ENCODE assay signal across 26 cellular contexts in the genomic region with DNA sequence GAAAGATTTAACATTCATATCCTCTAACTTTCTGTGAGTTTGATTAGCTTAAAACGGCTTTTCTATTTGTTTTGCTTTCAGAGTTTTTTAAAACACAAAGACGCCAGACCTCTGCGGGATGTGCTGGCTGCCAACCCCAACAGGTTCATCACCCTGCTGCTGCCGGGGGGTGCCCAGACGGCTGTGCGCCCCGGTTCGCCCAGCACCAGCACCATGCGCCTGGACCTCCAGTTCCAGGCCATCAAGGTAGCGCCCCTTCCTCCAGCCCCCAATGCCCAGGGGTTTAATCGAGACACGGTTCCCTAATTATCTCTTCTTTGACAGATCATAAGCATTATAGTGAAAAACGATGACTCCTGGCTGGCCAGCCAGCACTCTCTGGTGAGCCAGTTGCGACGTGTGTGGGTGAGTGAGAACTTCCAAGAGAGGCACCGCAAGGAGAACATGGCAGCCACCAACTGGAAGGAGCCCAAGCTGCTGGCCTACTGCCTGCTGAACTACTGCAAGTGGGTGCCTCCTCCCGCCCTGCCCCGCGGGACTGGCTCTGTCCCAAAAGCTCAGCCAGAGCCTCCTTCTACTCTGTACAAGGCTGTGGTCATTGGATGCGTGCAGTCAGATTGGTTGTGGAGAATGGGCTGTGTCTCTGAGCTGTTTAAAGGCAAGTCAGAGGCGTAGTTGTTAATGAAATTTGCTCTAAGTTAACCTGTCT.
DNase-seq lines count a peak whose midpoint lies in the region; ATAC-seq, FAIRE-seq and TF ChIP-seq lines count a peak whose summit lies in the region.
"Had no signal": no experiment of that assay in that cellular context is flagged by ENCODE, and none has a peak within 500 bp of the region (broad histone marks: within the 10 kb centered on the region; RNA-seq: fewer than 3 reads in every experiment).

No MANE protein-coding gene starts in this region.

- ATAC-seq in heart right ventricle = peak; percentile 59 to 94 (median 80)
- ATAC-seq in HG02938 (IDR thresholded peaks at IDR 0.05; ENCODE audit: unreplicated experiment) = no peak
- ATAC-seq: GM12878, left lung had no signal

- H3K4me3 ChIP-seq in dorsolateral prefrontal cortex = no peak overlapping the region
- no peak overlapping the region for H3K4me3 ChIP-seq in heart right ventricle
- H3K4me3 ChIP-seq: adrenal gland; BLaER1 treated with 17β-estradiol and CSF1 and Interleukin-3, amounts not matched to agents 10 nM and 100 nM; coronary artery; GM12878; left lung had no signal

- H3K4me1 ChIP-seq in heart right ventricle = peaks cover 0 to 25% (median 0%) of the 10 kb centered on the region in 9 donors
- H3K4me1 ChIP-seq: adrenal gland; BLaER1 treated with 17β-estradiol and CSF1 and Interleukin-3, amounts not matched to agents 10 nM and 100 nM; left lung had no signal

- no peaks in the 10 kb centered on the region for H3K9me3 ChIP-seq in heart right ventricle
- H3K9me3 ChIP-seq: adrenal gland; BLaER1 treated with 17β-estradiol and CSF1 and Interleukin-3, amounts not matched to agents 10 nM and 100 nM; left lung had no signal

- H3K36me3 ChIP-seq in heart right ventricle = peaks cover 0 to 100% (median 60%) of the 10 kb centered on the region in 9 donors

- peak; percentile 64 for DNase-seq in Ammon's horn (ENCODE audit: low spot score)
- DNase-seq in dorsolateral prefrontal cortex = peak; percentile 45 to 93 (median 82)
- peak; percentile 60 to 75 for DNase-seq in heart right ventricle
- DNase-seq in nucleus accumbens (lab: John Stamatoyannopoulos, UW) = peak in 36 of 56 donors; percentile 0 to 65 (median 26)
- DNase-seq in NCI-H146 (lab: John Stamatoyannopoulos, UW) = no peak
- no peak for DNase-seq in NOMO-1 (lab: John Stamatoyannopoulos, UW; ENCODE audit: unreplicated experiment in 2 of 2)
- no peak for DNase-seq in H54 (ENCODE audit: insufficient read length, low spot score)
- DNase-seq: activated CD4-positive, alpha-beta T cell treated with anti-CD3 and anti-CD28 coated beads, Interleukin-2, amount 10 ng/mL, durations not matched to agents 24 days and 14 days; activated naive CD4-positive, alpha-beta T cell; activated T-cell treated with anti-CD3 and anti-CD28 coated beads, Interleukin-2, amount 50 U/mL, for 48 hours; DND-41; H9; immature natural killer cell; left lung; NCI-H1048; NCI-H2029; NCI-H2227 treated with DMSO at 0.1 percent for 48 hours; NCI-H748 treated with DMSO at 0.1 percent for 48 hours; small intestine; stimulated activated CD4-positive, alpha-beta T cell treated with anti-CD3 and anti-CD28 coated beads, Interleukin-2, amount 100 ng/mL, for 24 hours; WERI-Rb-1 had no signal

- TF ChIP-seq CTCF in dorsolateral prefrontal cortex (IDR thresholded peaks at IDR 0.05 in 54 of 56, conservative IDR thresholded peaks at IDR 0.05 in 2 of 56; ENCODE audit: low read depth in 1 of 56, partially characterized antibody in 56 of 56) = no peak
- no peak for TF ChIP-seq CTCF in heart right ventricle (IDR thresholded peaks at IDR 0.05)

- peak overlapping the region in 10 of 59 donors; percentile 9 to 60 (median 43) for H3K27ac ChIP-seq in dorsolateral prefrontal cortex
- H3K27ac ChIP-seq in heart right ventricle = peak overlapping the region in 6 of 10 donors; percentile 21 to 69 (median 43)
- H3K27ac ChIP-seq: adrenal gland; BLaER1 treated with 17β-estradiol and CSF1 and Interleukin-3, amounts not matched to agents 10 nM and 100 nM; coronary artery; left lung; WERI-Rb-1 had no signal

- no peak for FAIRE-seq in H54 (lab: Jason Lieb, UNC)
- FAIRE-seq: GM12878, small intestine had no signal

- intact Hi-C loops in dorsolateral prefrontal cortex (cut with DNase I) = no loop called here
- intact Hi-C loops in heart right ventricle (cut with DNase I) = no loop called here

- WGBS in heart right ventricle, 2 donors = 89 to 90% methylated on average over 21 of the region's 21 CpGs

- TF ChIP-seq POLR2A in H54 (IDR thresholded peaks at IDR 0.05; ENCODE audit: low read depth, low read length) = no peak

- H3K27me3 ChIP-seq in dorsolateral prefrontal cortex (no peaks in the 10 kb centered on the region), heart right ventricle (no peaks in the 10 kb centered on the region)
- H3K27me3 ChIP-seq: adrenal gland; BLaER1 treated with 17β-estradiol and CSF1 and Interleukin-3, amounts not matched to agents 10 nM and 100 nM; left lung had no signal

Comparison
In these comparisons a context has a peak if more than half of its experiments do, and no peak if none do; other contexts are left out.
1. DNase-seq: peak in Ammon's horn (single experiment), dorsolateral prefrontal cortex (10 of 10), heart right ventricle (2 of 2) and nucleus accumbens (36 of 56); none in NCI-H146 (single experiment), NOMO-1 (0 of 2) and H54 (single experiment).